In genomic region chr3:49100046-49100615, GRCh38 we compare ENCODE assay signal across 1 cellular context.
TF ChIP-seq lines count a peak whose summit lies in the region.

No MANE protein-coding gene starts in this region.

TF ChIP-seq in GM23338, 12 proteins besides CTCF, POLR2A, EP300 and RAD21 (continued from another document):
- TF ChIP-seq, protein P1, sequence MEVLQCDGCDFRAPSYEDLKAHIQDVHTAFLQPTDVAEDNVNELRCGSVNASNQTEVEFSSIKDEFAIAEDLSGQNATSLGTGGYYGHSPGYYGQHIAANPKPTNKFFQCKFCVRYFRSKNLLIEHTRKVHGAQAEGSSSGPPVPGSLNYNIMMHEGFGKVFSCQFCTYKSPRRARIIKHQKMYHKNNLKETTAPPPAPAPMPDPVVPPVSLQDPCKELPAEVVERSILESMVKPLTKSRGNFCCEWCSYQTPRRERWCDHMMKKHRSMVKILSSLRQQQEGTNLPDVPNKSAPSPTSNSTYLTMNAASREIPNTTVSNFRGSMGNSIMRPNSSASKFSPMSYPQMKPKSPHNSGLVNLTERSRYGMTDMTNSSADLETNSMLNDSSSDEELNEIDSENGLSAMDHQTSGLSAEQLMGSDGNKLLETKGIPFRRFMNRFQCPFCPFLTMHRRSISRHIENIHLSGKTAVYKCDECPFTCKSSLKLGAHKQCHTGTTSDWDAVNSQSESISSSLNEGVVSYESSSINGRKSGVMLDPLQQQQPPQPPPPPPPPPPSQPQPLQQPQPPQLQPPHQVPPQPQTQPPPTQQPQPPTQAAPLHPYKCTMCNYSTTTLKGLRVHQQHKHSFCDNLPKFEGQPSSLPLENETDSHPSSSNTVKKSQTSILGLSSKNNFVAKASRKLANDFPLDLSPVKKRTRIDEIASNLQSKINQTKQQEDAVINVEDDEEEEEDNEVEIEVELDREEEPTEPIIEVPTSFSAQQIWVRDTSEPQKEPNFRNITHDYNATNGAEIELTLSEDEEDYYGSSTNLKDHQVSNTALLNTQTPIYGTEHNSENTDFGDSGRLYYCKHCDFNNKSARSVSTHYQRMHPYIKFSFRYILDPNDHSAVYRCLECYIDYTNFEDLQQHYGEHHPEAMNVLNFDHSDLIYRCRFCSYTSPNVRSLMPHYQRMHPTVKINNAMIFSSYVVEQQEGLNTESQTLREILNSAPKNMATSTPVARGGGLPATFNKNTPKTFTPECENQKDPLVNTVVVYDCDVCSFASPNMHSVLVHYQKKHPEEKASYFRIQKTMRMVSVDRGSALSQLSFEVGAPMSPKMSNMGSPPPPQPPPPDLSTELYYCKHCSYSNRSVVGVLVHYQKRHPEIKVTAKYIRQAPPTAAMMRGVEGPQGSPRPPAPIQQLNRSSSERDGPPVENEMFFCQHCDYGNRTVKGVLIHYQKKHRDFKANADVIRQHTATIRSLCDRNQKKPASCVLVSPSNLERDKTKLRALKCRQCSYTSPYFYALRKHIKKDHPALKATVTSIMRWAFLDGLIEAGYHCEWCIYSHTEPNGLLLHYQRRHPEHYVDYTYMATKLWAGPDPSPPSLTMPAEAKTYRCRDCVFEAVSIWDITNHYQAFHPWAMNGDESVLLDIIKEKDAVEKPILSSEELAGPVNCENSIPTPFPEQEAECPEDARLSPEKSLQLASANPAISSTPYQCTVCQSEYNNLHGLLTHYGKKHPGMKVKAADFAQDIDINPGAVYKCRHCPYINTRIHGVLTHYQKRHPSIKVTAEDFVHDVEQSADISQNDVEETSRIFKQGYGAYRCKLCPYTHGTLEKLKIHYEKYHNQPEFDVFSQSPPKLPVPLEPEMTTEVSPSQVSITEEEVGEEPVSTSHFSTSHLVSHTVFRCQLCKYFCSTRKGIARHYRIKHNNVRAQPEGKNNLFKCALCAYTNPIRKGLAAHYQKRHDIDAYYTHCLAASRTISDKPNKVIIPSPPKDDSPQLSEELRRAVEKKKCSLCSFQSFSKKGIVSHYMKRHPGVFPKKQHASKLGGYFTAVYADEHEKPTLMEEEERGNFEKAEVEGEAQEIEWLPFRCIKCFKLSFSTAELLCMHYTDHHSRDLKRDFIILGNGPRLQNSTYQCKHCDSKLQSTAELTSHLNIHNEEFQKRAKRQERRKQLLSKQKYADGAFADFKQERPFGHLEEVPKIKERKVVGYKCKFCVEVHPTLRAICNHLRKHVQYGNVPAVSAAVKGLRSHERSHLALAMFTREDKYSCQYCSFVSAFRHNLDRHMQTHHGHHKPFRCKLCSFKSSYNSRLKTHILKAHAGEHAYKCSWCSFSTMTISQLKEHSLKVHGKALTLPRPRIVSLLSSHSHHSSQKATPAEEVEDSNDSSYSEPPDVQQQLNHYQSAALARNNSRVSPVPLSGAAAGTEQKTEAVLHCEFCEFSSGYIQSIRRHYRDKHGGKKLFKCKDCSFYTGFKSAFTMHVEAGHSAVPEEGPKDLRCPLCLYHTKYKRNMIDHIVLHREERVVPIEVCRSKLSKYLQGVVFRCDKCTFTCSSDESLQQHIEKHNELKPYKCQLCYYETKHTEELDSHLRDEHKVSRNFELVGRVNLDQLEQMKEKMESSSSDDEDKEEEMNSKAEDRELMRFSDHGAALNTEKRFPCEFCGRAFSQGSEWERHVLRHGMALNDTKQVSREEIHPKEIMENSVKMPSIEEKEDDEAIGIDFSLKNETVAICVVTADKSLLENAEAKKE (CRISPR knock-in tag; IDR thresholded peaks at IDR 0.05): no peak
- TF ChIP-seq REST (IDR thresholded peaks at IDR 0.05; ENCODE audit: unreplicated experiment) (no peak), EZH2phosphoT487 (IDR thresholded peaks at IDR 0.05; ENCODE audit: unreplicated experiment) (no peak), POLR2AphosphoS5 (IDR thresholded peaks at IDR 0.05; ENCODE audit: low read depth) (no peak), CREB1 (CRISPR knock-in tag; IDR thresholded peaks at IDR 0.05; ENCODE audit: low read depth) (no peak), NANOG (IDR thresholded peaks at IDR 0.05; ENCODE audit: borderline replicate concordance) (no peak), ZNF331 (CRISPR knock-in tag; IDR thresholded peaks at IDR 0.05; ENCODE audit: low read depth) (no peak)
